Comparison of ENCODE assay signal across 9 cellular contexts in the genomic region with DNA sequence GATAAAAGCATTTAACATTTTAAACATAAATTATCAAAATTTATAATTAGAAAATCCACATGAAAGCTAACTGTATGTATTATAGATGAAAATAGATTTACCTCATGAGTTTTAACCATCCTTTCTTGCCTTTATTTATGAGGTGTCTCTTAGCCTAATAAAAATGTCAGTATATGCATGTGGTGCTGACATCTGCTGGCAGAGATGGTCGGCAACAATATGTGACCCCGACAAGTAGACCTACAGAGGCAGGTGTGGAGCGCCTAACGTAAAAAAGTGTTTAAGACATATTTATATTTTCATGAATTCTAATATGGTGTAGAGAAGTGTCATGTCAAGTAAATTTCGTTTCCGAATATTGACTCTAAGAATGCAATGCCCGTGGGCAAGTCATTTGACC.
A peak's percentile ranks its signal among the peaks of the same experiment; 100 is the strongest.
DNase-seq lines count a peak whose midpoint lies in the region; ATAC-seq, FAIRE-seq and TF ChIP-seq lines count a peak whose summit lies in the region.
"Had no signal": no experiment of that assay in that cellular context is flagged by ENCODE, and none has a peak within 500 bp of the region (broad histone marks: within the 10 kb centered on the region; RNA-seq: fewer than 3 reads in every experiment).

No MANE protein-coding gene starts in this region.

- no peak for FAIRE-seq in frontal cortex (lab: Jason Lieb, UNC)

- peak; percentile 67 for ATAC-seq in GM18502 (IDR thresholded peaks at IDR 0.05; ENCODE audit: poor library complexity, unreplicated experiment)
- 0 out of 3 replicates have a peak, but pooled peaks have one; percentile 27 for ATAC-seq in SK-N-SH treated with all-trans-retinoic acid at 6 μM for 48 hours
- no peak for ATAC-seq in lower lobe of right lung
- no peak for ATAC-seq in CD8-positive, alpha-beta T cell

- POLR2A ChIA-PET in CD8-positive, alpha-beta T cell (lab: Charles Lee), result no interaction called here

- H3K27me3 ChIP-seq in lower lobe of right lung (ENCODE audit: low read depth) (no peaks in the 10 kb centered on the region), uterus (no peaks in the 10 kb centered on the region)
- H3K27me3 ChIP-seq in CD8-positive, alpha-beta T cell (ENCODE audit: insufficient read depth, low read length), result no peaks in the 10 kb centered on the region

- H3K4me1 ChIP-seq in lower lobe of right lung, result no peaks in the 10 kb centered on the region
- no peaks in the 10 kb centered on the region for H3K4me1 ChIP-seq in CD8-positive, alpha-beta T cell (ENCODE audit: insufficient read depth, low read length)
- H3K4me1 ChIP-seq in uterus, result no peaks in the 10 kb centered on the region

- no peaks in the 10 kb centered on the region for H3K27me3 Mint-ChIP-seq in CD8-positive, alpha-beta T cell (ENCODE audit: low read depth)

- H3K36me3 ChIP-seq in lower lobe of right lung, result no peaks in the 10 kb centered on the region
- no peaks in the 10 kb centered on the region for H3K36me3 ChIP-seq in CD8-positive, alpha-beta T cell (ENCODE audit: insufficient read depth, low read length)
- no peaks in the 10 kb centered on the region for H3K36me3 ChIP-seq in uterus
- H3K36me3 ChIP-seq: thoracic aorta had no signal

- H3K36me3 Mint-ChIP-seq in CD8-positive, alpha-beta T cell, result no peaks in the 10 kb centered on the region

- H3K9me3 ChIP-seq in lower lobe of right lung, result no peaks in the 10 kb centered on the region
- no peaks in the 10 kb centered on the region for H3K9me3 ChIP-seq in CD8-positive, alpha-beta T cell (ENCODE audit: low read length)
- no peaks in the 10 kb centered on the region for H3K9me3 ChIP-seq in uterus
- H3K9me3 ChIP-seq: thoracic aorta had no signal

- intact Hi-C loops in lower lobe of right lung (cut with DNase I) (no loop called here), uterus (cut with DNase I; ENCODE audit: low total_unique reads) (no loop called here)
- intact Hi-C loops in CD8-positive, alpha-beta T cell (cut with DNase I, micrococcal nuclease), result no loop called here

- no peak overlapping the region for H3K27ac Mint-ChIP-seq in CD8-positive, alpha-beta T cell

- H3K4me1 Mint-ChIP-seq in CD8-positive, alpha-beta T cell (ENCODE audit: low read depth), result no peaks in the 10 kb centered on the region

- DNase-seq in HPDE6-E6E7 (ENCODE audit: extremely low spot score) (peak; percentile 2), lower lobe of right lung (no peak), frontal cortex (ENCODE audit: low spot score in 2 of 2) (no peak), uterus (no peak)
- no peak for DNase-seq in CD8-positive, alpha-beta T cell
- no peak for DNase-seq in activated T-cell treated with anti-CD3 and anti-CD28 coated beads, Interleukin-2, amount 50 U/mL, for 1 hour

- H3K4me3 Mint-ChIP-seq in CD8-positive, alpha-beta T cell, result no peak overlapping the region

- no peaks in the 10 kb centered on the region for H3K9me3 Mint-ChIP-seq in CD8-positive, alpha-beta T cell

- TF ChIP-seq CTCF in lower lobe of right lung (IDR thresholded peaks at IDR 0.05), result peak; percentile 29
- TF ChIP-seq CTCF in CD8-positive, alpha-beta T cell (IDR thresholded peaks at IDR 0.05), result no peak
- no peak for TF ChIP-seq CTCF in uterus (IDR thresholded peaks at IDR 0.05)

- H3K27ac ChIP-seq in lower lobe of right lung, result no peak overlapping the region
- no peak overlapping the region for H3K27ac ChIP-seq in CD8-positive, alpha-beta T cell (ENCODE audit: low read depth, low read length)
- no peak overlapping the region for H3K27ac ChIP-seq in uterus
- H3K27ac ChIP-seq: thoracic aorta had no signal

- CTCF ChIA-PET in CD8-positive, alpha-beta T cell (lab: Charles Lee), result no interaction called here

- H3K4me3 ChIP-seq in lower lobe of right lung (no peak overlapping the region), uterus (no peak overlapping the region)
- no peak overlapping the region for H3K4me3 ChIP-seq in CD8-positive, alpha-beta T cell (ENCODE audit: low read depth, low read length)
- H3K4me3 ChIP-seq: thoracic aorta had no signal

- TF ChIP-seq POLR2A in uterus (IDR thresholded peaks at IDR 0.05), result no peak

TF ChIP-seq in SK-N-SH treated with all-trans-retinoic acid at 6 μM for 48 hours, 23 proteins besides CTCF, POLR2A, EP300 and RAD21 (continues in another document):
- TF ChIP-seq, protein P1, sequence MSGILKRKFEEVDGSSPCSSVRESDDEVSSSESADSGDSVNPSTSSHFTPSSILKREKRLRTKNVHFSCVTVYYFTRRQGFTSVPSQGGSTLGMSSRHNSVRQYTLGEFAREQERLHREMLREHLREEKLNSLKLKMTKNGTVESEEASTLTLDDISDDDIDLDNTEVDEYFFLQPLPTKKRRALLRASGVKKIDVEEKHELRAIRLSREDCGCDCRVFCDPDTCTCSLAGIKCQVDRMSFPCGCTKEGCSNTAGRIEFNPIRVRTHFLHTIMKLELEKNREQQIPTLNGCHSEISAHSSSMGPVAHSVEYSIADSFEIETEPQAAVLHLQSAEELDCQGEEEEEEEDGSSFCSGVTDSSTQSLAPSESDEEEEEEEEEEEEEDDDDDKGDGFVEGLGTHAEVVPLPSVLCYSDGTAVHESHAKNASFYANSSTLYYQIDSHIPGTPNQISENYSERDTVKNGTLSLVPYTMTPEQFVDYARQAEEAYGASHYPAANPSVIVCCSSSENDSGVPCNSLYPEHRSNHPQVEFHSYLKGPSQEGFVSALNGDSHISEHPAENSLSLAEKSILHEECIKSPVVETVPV (CRISPR knock-in tag; IDR thresholded peaks at IDR 0.05), result no peak
- TF ChIP-seq ZNF565 (CRISPR knock-in tag; conservative IDR thresholded peaks at IDR 0.05; ENCODE audit: low read depth) (no peak), ZNF70 (CRISPR knock-in tag; IDR thresholded peaks at IDR 0.05) (no peak), ESRRG (CRISPR knock-in tag; IDR thresholded peaks at IDR 0.05) (no peak)
- TF ChIP-seq, protein P2, sequence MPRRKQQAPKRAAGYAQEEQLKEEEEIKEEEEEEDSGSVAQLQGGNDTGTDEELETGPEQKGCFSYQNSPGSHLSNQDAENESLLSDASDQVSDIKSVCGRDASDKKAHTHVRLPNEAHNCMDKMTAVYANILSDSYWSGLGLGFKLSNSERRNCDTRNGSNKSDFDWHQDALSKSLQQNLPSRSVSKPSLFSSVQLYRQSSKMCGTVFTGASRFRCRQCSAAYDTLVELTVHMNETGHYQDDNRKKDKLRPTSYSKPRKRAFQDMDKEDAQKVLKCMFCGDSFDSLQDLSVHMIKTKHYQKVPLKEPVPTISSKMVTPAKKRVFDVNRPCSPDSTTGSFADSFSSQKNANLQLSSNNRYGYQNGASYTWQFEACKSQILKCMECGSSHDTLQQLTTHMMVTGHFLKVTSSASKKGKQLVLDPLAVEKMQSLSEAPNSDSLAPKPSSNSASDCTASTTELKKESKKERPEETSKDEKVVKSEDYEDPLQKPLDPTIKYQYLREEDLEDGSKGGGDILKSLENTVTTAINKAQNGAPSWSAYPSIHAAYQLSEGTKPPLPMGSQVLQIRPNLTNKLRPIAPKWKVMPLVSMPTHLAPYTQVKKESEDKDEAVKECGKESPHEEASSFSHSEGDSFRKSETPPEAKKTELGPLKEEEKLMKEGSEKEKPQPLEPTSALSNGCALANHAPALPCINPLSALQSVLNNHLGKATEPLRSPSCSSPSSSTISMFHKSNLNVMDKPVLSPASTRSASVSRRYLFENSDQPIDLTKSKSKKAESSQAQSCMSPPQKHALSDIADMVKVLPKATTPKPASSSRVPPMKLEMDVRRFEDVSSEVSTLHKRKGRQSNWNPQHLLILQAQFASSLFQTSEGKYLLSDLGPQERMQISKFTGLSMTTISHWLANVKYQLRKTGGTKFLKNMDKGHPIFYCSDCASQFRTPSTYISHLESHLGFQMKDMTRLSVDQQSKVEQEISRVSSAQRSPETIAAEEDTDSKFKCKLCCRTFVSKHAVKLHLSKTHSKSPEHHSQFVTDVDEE (CRISPR knock-in tag; IDR thresholded peaks at IDR 0.05), result no peak
- TF ChIP-seq, protein P3, sequence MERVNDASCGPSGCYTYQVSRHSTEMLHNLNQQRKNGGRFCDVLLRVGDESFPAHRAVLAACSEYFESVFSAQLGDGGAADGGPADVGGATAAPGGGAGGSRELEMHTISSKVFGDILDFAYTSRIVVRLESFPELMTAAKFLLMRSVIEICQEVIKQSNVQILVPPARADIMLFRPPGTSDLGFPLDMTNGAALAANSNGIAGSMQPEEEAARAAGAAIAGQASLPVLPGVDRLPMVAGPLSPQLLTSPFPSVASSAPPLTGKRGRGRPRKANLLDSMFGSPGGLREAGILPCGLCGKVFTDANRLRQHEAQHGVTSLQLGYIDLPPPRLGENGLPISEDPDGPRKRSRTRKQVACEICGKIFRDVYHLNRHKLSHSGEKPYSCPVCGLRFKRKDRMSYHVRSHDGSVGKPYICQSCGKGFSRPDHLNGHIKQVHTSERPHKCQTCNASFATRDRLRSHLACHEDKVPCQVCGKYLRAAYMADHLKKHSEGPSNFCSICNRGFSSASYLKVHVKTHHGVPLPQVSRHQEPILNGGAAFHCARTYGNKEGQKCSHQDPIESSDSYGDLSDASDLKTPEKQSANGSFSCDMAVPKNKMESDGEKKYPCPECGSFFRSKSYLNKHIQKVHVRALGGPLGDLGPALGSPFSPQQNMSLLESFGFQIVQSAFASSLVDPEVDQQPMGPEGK (CRISPR knock-in tag; IDR thresholded peaks at IDR 0.05; ENCODE audit: borderline replicate concordance), result no peak
- TF ChIP-seq, protein P4, sequence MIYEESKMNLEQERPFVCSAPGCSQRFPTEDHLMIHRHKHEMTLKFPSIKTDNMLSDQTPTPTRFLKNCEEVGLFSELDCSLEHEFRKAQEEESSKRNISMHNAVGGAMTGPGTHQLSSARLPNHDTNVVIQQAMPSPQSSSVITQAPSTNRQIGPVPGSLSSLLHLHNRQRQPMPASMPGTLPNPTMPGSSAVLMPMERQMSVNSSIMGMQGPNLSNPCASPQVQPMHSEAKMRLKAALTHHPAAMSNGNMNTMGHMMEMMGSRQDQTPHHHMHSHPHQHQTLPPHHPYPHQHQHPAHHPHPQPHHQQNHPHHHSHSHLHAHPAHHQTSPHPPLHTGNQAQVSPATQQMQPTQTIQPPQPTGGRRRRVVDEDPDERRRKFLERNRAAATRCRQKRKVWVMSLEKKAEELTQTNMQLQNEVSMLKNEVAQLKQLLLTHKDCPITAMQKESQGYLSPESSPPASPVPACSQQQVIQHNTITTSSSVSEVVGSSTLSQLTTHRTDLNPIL (CRISPR knock-in tag; IDR thresholded peaks at IDR 0.05; ENCODE audit: low read depth), result no peak
- TF ChIP-seq, protein P5, sequence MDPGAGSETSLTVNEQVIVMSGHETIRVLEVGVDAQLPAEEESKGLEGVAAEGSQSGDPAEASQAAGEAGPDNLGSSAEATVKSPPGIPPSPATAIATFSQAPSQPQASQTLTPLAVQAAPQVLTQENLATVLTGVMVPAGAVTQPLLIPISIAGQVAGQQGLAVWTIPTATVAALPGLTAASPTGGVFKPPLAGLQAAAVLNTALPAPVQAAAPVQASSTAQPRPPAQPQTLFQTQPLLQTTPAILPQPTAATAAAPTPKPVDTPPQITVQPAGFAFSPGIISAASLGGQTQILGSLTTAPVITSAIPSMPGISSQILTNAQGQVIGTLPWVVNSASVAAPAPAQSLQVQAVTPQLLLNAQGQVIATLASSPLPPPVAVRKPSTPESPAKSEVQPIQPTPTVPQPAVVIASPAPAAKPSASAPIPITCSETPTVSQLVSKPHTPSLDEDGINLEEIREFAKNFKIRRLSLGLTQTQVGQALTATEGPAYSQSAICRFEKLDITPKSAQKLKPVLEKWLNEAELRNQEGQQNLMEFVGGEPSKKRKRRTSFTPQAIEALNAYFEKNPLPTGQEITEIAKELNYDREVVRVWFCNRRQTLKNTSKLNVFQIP (CRISPR knock-in tag; IDR thresholded peaks at IDR 0.05; ENCODE audit: borderline replicate concordance, low read depth), result no peak

Comparison
In these comparisons a context has a peak if more than half of its experiments do, and no peak if none do; other contexts are left out.
1. ATAC-seq: peak in GM18502 (single experiment) and SK-N-SH treated with all-trans-retinoic acid at 6 μM for 48 hours (single experiment); none in lower lobe of right lung (0 of 2) and CD8-positive, alpha-beta T cell (single experiment).